In the genomic region with DNA sequence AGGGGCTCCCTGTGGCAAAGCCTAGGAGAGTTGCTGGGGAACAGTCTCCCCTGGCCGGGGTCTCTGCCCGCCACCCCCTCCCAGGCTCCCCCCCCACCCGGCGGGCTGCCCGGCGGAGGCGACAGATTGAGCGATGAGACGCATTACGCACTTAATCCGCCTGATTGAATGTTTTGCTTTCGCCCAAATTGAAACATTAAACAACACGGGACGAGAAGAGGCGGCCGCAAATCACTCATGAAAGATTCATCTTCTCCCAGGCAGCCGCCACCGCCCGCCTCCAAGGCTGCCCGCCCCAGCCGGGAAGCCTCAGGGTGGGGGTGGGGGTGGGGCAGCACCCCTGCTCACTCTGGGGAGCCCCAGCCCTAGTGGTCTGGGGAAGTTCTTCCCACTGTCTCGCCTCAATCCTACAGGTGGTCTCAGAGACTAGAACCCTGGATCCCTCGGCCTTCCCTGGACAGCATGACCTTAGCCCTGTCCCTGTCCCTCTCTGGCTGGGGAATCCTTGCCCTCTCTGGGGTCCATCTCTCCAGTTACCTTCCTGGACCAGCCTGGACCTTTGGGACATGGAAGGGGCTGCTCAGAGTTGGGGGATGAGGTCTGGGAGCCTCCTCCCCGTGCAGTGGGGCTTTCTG, we compare ENCODE assay signal across 14 cellular contexts. TPM values are rescaled to one million over a fixed set of nuclear protein-coding genes. Genes with fewer than 3 reads are reported as not detected.
DNase-seq lines count a peak whose midpoint lies in the region; FAIRE-seq and TF ChIP-seq lines count a peak whose summit lies in the region.
"Had no signal": no experiment of that assay in that cellular context is flagged by ENCODE, and none has a peak within 500 bp of the region (broad histone marks: within the 10 kb centered on the region; RNA-seq: fewer than 3 reads in every experiment).

No MANE protein-coding gene starts in this region.

- no peak overlapping the region for H3K27ac Mint-ChIP-seq in astrocyte (ENCODE audit: unreplicated experiment)
- H3K27ac Mint-ChIP-seq in stimulated activated naive CD8-positive, alpha-beta T cell treated with anti-CD3 and anti-CD28 coated beads, Interleukin-15, Interleukin-2, amounts not matched to agents 100 ng/mL and 50 ng/mL, for 24 hours = peak overlapping the region; percentile 56

- H3K4me2 ChIP-seq in astrocyte (ENCODE audit: low read length) = peak overlapping the region; percentile 65

- H3K9me3 Mint-ChIP-seq in astrocyte (ENCODE audit: unreplicated experiment) = no peaks in the 10 kb centered on the region
- no peaks in the 10 kb centered on the region for H3K9me3 Mint-ChIP-seq in stimulated activated naive CD8-positive, alpha-beta T cell treated with anti-CD3 and anti-CD28 coated beads, Interleukin-15, Interleukin-2, amounts not matched to agents 100 ng/mL and 50 ng/mL, for 24 hours
- H3K9me3 Mint-ChIP-seq: activated T-cell treated with anti-CD3 and anti-CD28 coated beads, Interleukin-2, amount 50 U/mL, for 72 hours had no signal

- H3K27me3 Mint-ChIP-seq in astrocyte (ENCODE audit: low read depth, unreplicated experiment) = peaks cover 49% of the 10 kb centered on the region
- H3K27me3 Mint-ChIP-seq in stimulated activated naive CD8-positive, alpha-beta T cell treated with anti-CD3 and anti-CD28 coated beads, Interleukin-15, Interleukin-2, amounts not matched to agents 100 ng/mL and 50 ng/mL, for 24 hours = peaks cover 8% of the 10 kb centered on the region

- no peak overlapping the region for H3K4me3 ChIP-seq in astrocyte (ENCODE audit: insufficient read depth, low read depth, low read length)
- H3K4me3 ChIP-seq: body of pancreas, stomach had no signal

- H3K4me1 Mint-ChIP-seq in astrocyte (ENCODE audit: low read depth, unreplicated experiment) = peaks cover 18% of the 10 kb centered on the region
- peaks cover 50% of the 10 kb centered on the region for H3K4me1 Mint-ChIP-seq in stimulated activated naive CD8-positive, alpha-beta T cell treated with anti-CD3 and anti-CD28 coated beads, Interleukin-15, Interleukin-2, amounts not matched to agents 100 ng/mL and 50 ng/mL, for 24 hours (ENCODE audit: low read depth)

- H3K4me1 ChIP-seq in astrocyte (ENCODE audit: insufficient read depth, low read length) = peaks cover 18% of the 10 kb centered on the region

- no peaks in the 10 kb centered on the region for H3K36me3 ChIP-seq in astrocyte (ENCODE audit: insufficient read depth, low read length)
- H3K36me3 ChIP-seq: stomach had no signal

- no peaks in the 10 kb centered on the region for H3K79me2 ChIP-seq in astrocyte (ENCODE audit: insufficient read depth, low read length)

- H3K4me3 Mint-ChIP-seq in astrocyte (ENCODE audit: unreplicated experiment) = no peak overlapping the region
- H3K4me3 Mint-ChIP-seq in stimulated activated naive CD8-positive, alpha-beta T cell treated with anti-CD3 and anti-CD28 coated beads, Interleukin-15, Interleukin-2, amounts not matched to agents 100 ng/mL and 50 ng/mL, for 24 hours = peak overlapping the region; percentile 0

- peak overlapping the region; percentile 27 for H2AFZ ChIP-seq in astrocyte (ENCODE audit: low read depth, low read length)

- H3K36me3 Mint-ChIP-seq in astrocyte (ENCODE audit: low read depth, unreplicated experiment) = no peaks in the 10 kb centered on the region
- H3K36me3 Mint-ChIP-seq in stimulated activated naive CD8-positive, alpha-beta T cell treated with anti-CD3 and anti-CD28 coated beads, Interleukin-15, Interleukin-2, amounts not matched to agents 100 ng/mL and 50 ng/mL, for 24 hours (ENCODE audit: low read depth) = no peaks in the 10 kb centered on the region

- peaks cover 54% of the 10 kb centered on the region for H3K27me3 ChIP-seq in astrocyte (ENCODE audit: insufficient read depth, low read length)

- H3K9ac ChIP-seq in astrocyte (ENCODE audit: low read length) = no peak overlapping the region

- peaks cover 2% of the 10 kb centered on the region for H3K9me3 ChIP-seq in astrocyte (ENCODE audit: insufficient read depth, low read depth, low read length)
- H3K9me3 ChIP-seq: body of pancreas, stomach had no signal

- no peak for FAIRE-seq in astrocyte (lab: Jason Lieb, UNC)

- peak; percentile 19 for DNase-seq in stimulated activated naive CD4-positive, alpha-beta T cell treated with Interleukin-2 at 50 U/mL for 16 hours (lab: John Stamatoyannopoulos, UW)
- DNase-seq in stimulated activated naive CD4-positive, alpha-beta T cell (lab: John Stamatoyannopoulos, UW) = no peak
- DNase-seq in astrocyte (ENCODE audit: low read depth) = no peak
- DNase-seq in cerebellum (ENCODE audit: low spot score) = no peak
- no peak for DNase-seq in NCI-H2107 (lab: John Stamatoyannopoulos, UW)
- DNase-seq: activated CD4-positive, CD25-positive, alpha-beta regulatory T cell; body of pancreas; head of caudate nucleus; left cardiac atrium; NCI-H2171 treated with DMSO at 0.1 percent for 48 hours; stimulated activated CD4-positive, alpha-beta T cell treated with anti-CD3 and anti-CD28 coated beads, Interleukin-4, amount 100 ng/mL, for 1 hour; stomach had no signal

- TF ChIP-seq CTCF in astrocyte (IDR thresholded peaks at IDR 0.05; ENCODE audit: insufficient read depth, low read depth, low read length) = no peak

- H3K27ac ChIP-seq in astrocyte (ENCODE audit: low read depth, low read length) = no peak overlapping the region
- H3K27ac ChIP-seq: body of pancreas, stomach had no signal

- peaks cover 22% of the 10 kb centered on the region for H4K20me1 ChIP-seq in astrocyte (ENCODE audit: insufficient read depth, low read length)

RNA-seq across cellular contexts. Expression of a gene that starts 7.6 kb away (rescaled TPM):
- 0.36 and 0.41 TPM in 2 replicates for total RNA-seq in astrocyte
- not detected for total RNA-seq in cerebellum
- total RNA-seq: body of pancreas, stomach had no signal

RNA-seq across cellular contexts. Expression of a gene that starts 23.2 kb away (rescaled TPM):
- total RNA-seq in astrocyte (257 and 278 TPM in 2 replicates), cerebellum (62.8 TPM)

RNA-seq across cellular contexts. Expression of a gene that starts 52.9 kb away (rescaled TPM):
- total RNA-seq in astrocyte = 69.8 and 73.1 TPM in 2 replicates
- total RNA-seq in cerebellum = 11.2 TPM

RNA-seq across cellular contexts. Expression of a gene that starts 58.1 kb away (rescaled TPM):
- total RNA-seq in astrocyte = 3.4 and 3.9 TPM in 2 replicates
- total RNA-seq in cerebellum = 122 TPM

RNA-seq across cellular contexts. Expression of a gene that starts 58.8 kb away (rescaled TPM):
- total RNA-seq in astrocyte = 0.30 and 0.41 TPM in 2 replicates
- total RNA-seq in cerebellum = not detected
- total RNA-seq: body of pancreas had no signal
